In genomic region chr10:76879116-76879706, GRCh38 we compare ENCODE assay signal across 24 cellular contexts.
"Had no signal": no experiment of that assay in that cellular context is flagged by ENCODE, and none has a peak within 500 bp of the region (broad histone marks: within the 10 kb centered on the region; RNA-seq: fewer than 3 reads in every experiment).

No MANE protein-coding gene starts in this region.

- H3K9me3 ChIP-seq: adrenal gland, ascending aorta, breast epithelium, colonic mucosa, sigmoid colon, upper lobe of right lung had no signal

- H3K4me1 ChIP-seq: adrenal gland, breast epithelium, colonic mucosa, upper lobe of right lung had no signal

- H3K9me3 Mint-ChIP-seq: activated T-helper 17 cell treated with anti-CD3 and anti-CD28 coated beads, Interleukin-2, amount 50 U/mL, for 72 hours; neural crest cell; stimulated activated memory B cell treated with anti-CD40 and anti-IgM and Interleukin-4, amounts not matched to agents 10 μg/mL and 1 μg/mL and 100 μg/mL, for 72 hours had no signal

- DNase-seq: activated CD4-positive, alpha-beta T cell treated with anti-CD3 and anti-CD28 coated beads, Interleukin-2, amount 50 U/mL, for 1 hour; activated CD4-positive, CD25-positive, alpha-beta regulatory T cell treated with anti-CD3 and anti-CD28 coated beads, Interleukin-2, amount 50 U/mL, for 72 hours; activated CD8-positive, alpha-beta T cell treated with anti-CD3 and anti-CD28 coated beads, Interleukin-2, amount 10 ng/mL, durations not matched to agents 7 days and 5 days; activated T-cell treated with anti-CD3 and anti-CD28 coated beads, Interleukin-2, amount 50 U/mL, for 1 hour; adrenal gland; colonic mucosa; dorsolateral prefrontal cortex; effector memory CD8-positive, alpha-beta T cell; hypothalamus; midbrain; occipital lobe; sigmoid colon; stimulated activated CD4-positive, alpha-beta T cell treated with anti-CD3 and anti-CD28 coated beads, Interleukin-15, amount 100 ng/mL, for 24 hours; upper lobe of right lung; WERI-Rb-1 had no signal

- H3K27ac Mint-ChIP-seq: activated CD8-positive, alpha-beta T cell treated with anti-CD3 and anti-CD28 coated beads, Interleukin-2, amount 10 ng/mL, durations not matched to agents 7 days and 5 days; activated naive CD8-positive, alpha-beta T cell; activated T-helper 17 cell treated with anti-CD3 and anti-CD28 coated beads, Interleukin-2, amount 50 U/mL, for 72 hours; effector memory CD8-positive, alpha-beta T cell; stimulated activated memory B cell treated with anti-CD40 and anti-IgM and Interleukin-4, amounts not matched to agents 10 μg/mL and 1 μg/mL and 100 μg/mL, for 72 hours had no signal

- H3K36me3 Mint-ChIP-seq: activated naive CD8-positive, alpha-beta T cell; stimulated activated memory B cell treated with anti-CD40 and anti-IgM and Interleukin-4, amounts not matched to agents 10 μg/mL and 1 μg/mL and 100 μg/mL, for 72 hours had no signal

- H3K4me1 Mint-ChIP-seq: activated T-helper 17 cell treated with anti-CD3 and anti-CD28 coated beads, Interleukin-2, amount 50 U/mL, for 72 hours had no signal

- H3K36me3 ChIP-seq: adrenal gland, ascending aorta, breast epithelium, colonic mucosa, sigmoid colon, upper lobe of right lung, WERI-Rb-1 had no signal

- H3K27ac ChIP-seq: adrenal gland, ascending aorta, breast epithelium, colonic mucosa, dorsolateral prefrontal cortex, sigmoid colon, upper lobe of right lung, WERI-Rb-1 had no signal

- FAIRE-seq: endothelial cell of umbilical vein, frontal cortex had no signal

- H3K27me3 Mint-ChIP-seq: activated T-helper 17 cell treated with anti-CD3 and anti-CD28 coated beads, Interleukin-2, amount 50 U/mL, for 72 hours; effector memory CD8-positive, alpha-beta T cell; stimulated activated memory B cell treated with anti-CD40 and anti-IgM and Interleukin-4, amounts not matched to agents 10 μg/mL and 1 μg/mL and 100 μg/mL, for 72 hours had no signal

- H3K4me3 Mint-ChIP-seq: activated CD8-positive, alpha-beta T cell treated with anti-CD3 and anti-CD28 coated beads, Interleukin-2, amount 10 ng/mL, durations not matched to agents 7 days and 5 days; activated naive CD8-positive, alpha-beta T cell; activated T-helper 17 cell treated with anti-CD3 and anti-CD28 coated beads, Interleukin-2, amount 50 U/mL, for 72 hours; effector memory CD8-positive, alpha-beta T cell; neural crest cell; stimulated activated memory B cell treated with anti-CD40 and anti-IgM and Interleukin-4, amounts not matched to agents 10 μg/mL and 1 μg/mL and 100 μg/mL, for 72 hours had no signal

- H3K4me3 ChIP-seq: adrenal gland, ascending aorta, breast epithelium, colonic mucosa, dorsolateral prefrontal cortex, sigmoid colon, smooth muscle cell, upper lobe of right lung had no signal
